In the genomic region with DNA sequence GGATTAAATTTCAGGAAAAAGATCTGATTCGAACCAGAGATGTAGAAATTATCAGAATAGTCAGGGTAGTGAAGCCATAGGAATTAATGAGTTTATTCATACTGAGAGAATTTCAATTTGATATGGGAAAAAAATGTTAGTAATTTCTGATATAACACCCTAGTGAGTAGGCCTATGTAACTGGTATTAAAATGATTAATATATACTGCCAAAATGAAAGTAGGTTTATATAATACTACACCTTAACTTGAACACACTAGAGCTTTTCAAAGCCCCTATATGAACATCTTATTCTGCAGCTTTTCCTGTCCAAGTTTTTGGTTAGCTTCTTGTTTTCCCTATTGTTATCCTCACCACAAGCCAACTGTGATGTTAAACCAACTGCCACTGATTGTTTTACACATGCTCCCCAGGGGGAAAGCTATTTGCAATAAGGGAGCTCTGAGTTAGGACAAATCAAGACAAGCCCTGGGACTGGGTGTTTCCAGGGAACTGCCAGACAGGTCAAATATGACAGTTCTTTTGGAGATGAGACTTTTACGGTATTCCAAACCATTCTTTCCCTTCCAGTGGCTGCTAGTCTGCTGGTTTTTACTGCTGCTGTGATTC, we compare ENCODE assay signal across 15 cellular contexts. TPM values are rescaled to one million over a fixed set of nuclear protein-coding genes. Genes with fewer than 3 reads are reported as not detected.
DNase-seq lines count a peak whose midpoint lies in the region; ATAC-seq, FAIRE-seq and TF ChIP-seq lines count a peak whose summit lies in the region.
"Had no signal": no experiment of that assay in that cellular context is flagged by ENCODE, and none has a peak within 500 bp of the region (broad histone marks: within the 10 kb centered on the region; RNA-seq: fewer than 3 reads in every experiment).

No MANE protein-coding gene starts in this region.

- POLR2A ChIA-PET in H1 (lab: Charles Lee; ENCODE audit: partially characterized antibody) = interaction anchor here (0.6 to 1.9 kb wide), 4 partner anchors 42 to 195 kb away, joined by 3 to 5 read pairs (median 4); a partner anchor contains a TSS

- H3K9ac ChIP-seq in H1 (replicated peaks in 1 of 4; ENCODE audit: extremely low read depth in 1 of 4, low read depth in 3 of 4, low read length in 3 of 4) = no peak overlapping the region

- peaks cover 16% of the 10 kb centered on the region for H3K36me3 Mint-ChIP-seq in osteocyte (ENCODE audit: unreplicated experiment)

- H3K23ac ChIP-seq in H1 (ENCODE audit: insufficient read length) = no peak overlapping the region

- TF ChIP-seq POLR2A in H1 (IDR thresholded peaks at IDR 0.05; ENCODE audit: control extremely low read depth in 1 of 2, low read depth in 2 of 2, low read length in 2 of 2) = no peak

- no peak overlapping the region for H3K4me3 Mint-ChIP-seq in osteocyte (ENCODE audit: unreplicated experiment)
- H3K4me3 Mint-ChIP-seq: neural crest cell had no signal

- H3K79me1 ChIP-seq in H1 (ENCODE audit: low read depth, low read length) = no peaks in the 10 kb centered on the region

- H2AK5ac ChIP-seq in H1 (ENCODE audit: low read depth, low read length) = no peak overlapping the region

- FAIRE-seq in GM18507 (lab: Jason Lieb, UNC) = peak; percentile 9
- FAIRE-seq in H1 (lab: Jason Lieb, UNC) = peak; percentile 90

- peak in 1 of 2 experiments; percentile 71; a peak in 1 of 3 replicates for TF ChIP-seq EP300 in H1 (IDR thresholded peaks at IDR 0.05; ENCODE audit: borderline replicate concordance in 1 of 2, low read depth in 2 of 2, low read length in 2 of 2)

- H3K27me3 ChIP-seq in H1 (replicated peaks in 1 of 4; ENCODE audit: control insufficient read depth in 3 of 4, extremely low read depth in 1 of 4, insufficient read depth in 3 of 4, low read length in 3 of 4) (no peaks in the 10 kb centered on the region), BE2C (no peaks in the 10 kb centered on the region)
- H3K27me3 ChIP-seq: gastroesophageal sphincter, tibial artery had no signal

- no peak for TF ChIP-seq RAD21 in H1 (IDR thresholded peaks at IDR 0.05 in 1 of 2, conservative IDR thresholded peaks at IDR 0.05 in 1 of 2; ENCODE audit: low read depth in 2 of 2, low read length in 2 of 2)

- no peaks in the 10 kb centered on the region for H3K27me3 Mint-ChIP-seq in osteocyte (ENCODE audit: unreplicated experiment)

- peaks cover 19% of the 10 kb centered on the region for H3K4me1 Mint-ChIP-seq in osteocyte (ENCODE audit: unreplicated experiment)
- H3K4me1 Mint-ChIP-seq: neural crest cell had no signal

- CTCF ChIA-PET in H1 (lab: Charles Lee; ENCODE audit: partially characterized antibody) = interaction anchor here (0.9 kb wide), 1 partner anchor 13 kb away, joined by 3 read pairs; no protein-coding TSS in a partner anchor

- ATAC-seq in Right ventricle myocardium superior (ENCODE audit: poor library complexity) = no peak
- ATAC-seq: gastroesophageal sphincter, left ventricle myocardium superior had no signal

- no peak overlapping the region for H3K14ac ChIP-seq in H1 (ENCODE audit: insufficient read length)

- H3K36me3 ChIP-seq in H1 (ENCODE audit: control insufficient read depth in 2 of 4, insufficient read depth in 4 of 4, low read length in 3 of 4) (peaks cover 0 to 12% (median 0%) of the 10 kb centered on the region in 4 experiments; a peak in 1 of 8 replicates), BE2C (peaks cover 22% of the 10 kb centered on the region)
- H3K36me3 ChIP-seq: gastroesophageal sphincter, tibial artery had no signal

- peak overlapping the region; percentile 40 for H4K5ac ChIP-seq in H1 (ENCODE audit: insufficient read length, low read depth, low read length)

- no peaks in the 10 kb centered on the region for H3K9me3 Mint-ChIP-seq in osteocyte (ENCODE audit: unreplicated experiment)

- peaks cover 0 to 11% of the 10 kb centered on the region in 2 experiments; a peak in 2 of 4 replicates for H3K79me2 ChIP-seq in H1 (ENCODE audit: control insufficient read depth in 1 of 2, insufficient read depth in 2 of 2, low read length in 2 of 2)

- no peaks in the 10 kb centered on the region for H3K23me2 ChIP-seq in H1 (ENCODE audit: low read depth, low read length)

- no peak overlapping the region for H2BK5ac ChIP-seq in H1 (ENCODE audit: low read depth, low read length)

- peak overlapping the region in 3 of 4 experiments; percentile 4 to 39 (median 10); a peak in 3 of 8 replicates for H3K4me3 ChIP-seq in H1 (ENCODE audit: extremely low read depth in 1 of 4, insufficient read depth in 2 of 4, low read depth in 3 of 4, low read length in 4 of 4)
- H3K4me3 ChIP-seq in BE2C (ENCODE audit: low read depth, low read length) = no peak overlapping the region
- H3K4me3 ChIP-seq: gastroesophageal sphincter, skin epidermis, tibial artery had no signal

- no peak overlapping the region for H4K91ac ChIP-seq in H1 (replicated peaks; ENCODE audit: insufficient read length, low read length)

- no peak overlapping the region for H2AFZ ChIP-seq in H1 (ENCODE audit: low read length)

- peak overlapping the region; percentile 45 to 63; a peak in 3 of 4 replicates for H3K4me2 ChIP-seq in H1 (ENCODE audit: insufficient read depth in 1 of 2, low read depth in 2 of 2, low read length in 2 of 2)

- H3K4me1 ChIP-seq in H1 (replicated peaks in 1 of 4; ENCODE audit: control insufficient read depth in 3 of 4, insufficient read depth in 4 of 4, low read length in 3 of 4) = peaks cover 0 to 16% (median 6%) of the 10 kb centered on the region in 4 experiments; a peak in 6 of 7 replicates
- no peaks in the 10 kb centered on the region; the same call in 1 of the 2 replicates for H3K4me1 ChIP-seq in BE2C
- H3K4me1 ChIP-seq: gastroesophageal sphincter had no signal

- intact Hi-C loops in Right ventricle myocardium superior (cut with DNase I) = no loop called here

- WGBS in H1 (ENCODE audit: extremely low coverage in 1 of 2, insufficient coverage in 1 of 2, insufficient read length in 1 of 2, insufficient replicate concordance in 2 of 2, low coverage in 1 of 2, low lambda C conversion rate in 2 of 2, missing lambda C conversion rate in 1 of 2), 2 experiments = 79% methylated on average over 2 of the region's 2 CpGs; no CpG with 5 or more reads in 1 of the 2 experiments

- TF ChIP-seq CTCF in H1 (IDR thresholded peaks at IDR 0.05; ENCODE audit: control extremely low read depth in 1 of 3, insufficient read depth in 1 of 3, low read depth in 1 of 3, low read length in 3 of 3) (no peak), osteocyte (IDR thresholded peaks at IDR 0.05) (no peak), BE2C (IDR thresholded peaks at IDR 0.05; ENCODE audit: low read depth, low read length) (no peak)

- no peaks in the 10 kb centered on the region for H4K20me1 ChIP-seq in H1 (replicated peaks in 1 of 2; ENCODE audit: control insufficient read depth in 1 of 2, insufficient read depth in 2 of 2, low read length in 2 of 2)

- peak overlapping the region; percentile 15 for H3K27ac Mint-ChIP-seq in osteocyte (ENCODE audit: unreplicated experiment)

- H4K8ac ChIP-seq in H1 (ENCODE audit: extremely low read depth, insufficient read depth, low read length) = no peak overlapping the region

- H3K4ac ChIP-seq in H1 (replicated peaks; ENCODE audit: insufficient read length, low read depth, low read length) = no peak overlapping the region

- H3K9me3 ChIP-seq in H1 (ENCODE audit: insufficient read depth in 2 of 2, low read depth in 1 of 2, low read length in 1 of 2) (peaks cover 0 to 10% of the 10 kb centered on the region in 2 experiments; a peak in 1 of 4 replicates), BE2C (no peaks in the 10 kb centered on the region; the same call in 1 of the 2 replicates)
- H3K9me3 ChIP-seq: gastroesophageal sphincter, tibial artery had no signal

- H3K56ac ChIP-seq in H1 (replicated peaks; ENCODE audit: insufficient read length, low read depth, low read length) = no peak overlapping the region

- no peak overlapping the region for H2BK120ac ChIP-seq in H1 (replicated peaks; ENCODE audit: low read depth, low read length)

- no peak overlapping the region for H2BK15ac ChIP-seq in H1 (ENCODE audit: low read length)

- no peak for DNase-seq in GM18507 (ENCODE audit: extremely low spot score, insufficient read length, low read depth)
- DNase-seq in M059J (ENCODE audit: low read depth) = peak; percentile 48
- peak in 1 of 2 experiments; percentile 19 for DNase-seq in H1 (ENCODE audit: low read depth in 1 of 2, low spot score in 2 of 2)
- no peak for DNase-seq in osteocyte (ENCODE audit: extremely low spot score, unreplicated experiment)
- DNase-seq in stimulated activated naive CD4-positive, alpha-beta T cell treated with Interleukin-2 at 50 U/mL for 16 hours (lab: John Stamatoyannopoulos, UW) = no peak
- no peak for DNase-seq in Right ventricle myocardium superior
- no peak for DNase-seq in BE2C
- DNase-seq: COR-L47, left ventricle myocardium superior, NCI-H1092 treated with DMSO at 0.1 percent for 48 hours, NCI-H446 treated with DMSO at 0.1 percent for 48 hours, tibial artery had no signal

- no peak overlapping the region for H3K27ac ChIP-seq in H1 (ENCODE audit: low read depth, low read length)
- H3K27ac ChIP-seq: gastroesophageal sphincter, skin epidermis, tibial artery had no signal

- no peak overlapping the region for H3K18ac ChIP-seq in H1 (ENCODE audit: extremely low read depth, low read length)

- no peak overlapping the region for H2BK20ac ChIP-seq in H1 (ENCODE audit: low read length)

- no peak overlapping the region for H2BK12ac ChIP-seq in H1 (ENCODE audit: low read depth, low read length)

TF ChIP-seq in H1, 55 proteins besides CTCF, POLR2A, EP300 and RAD21 (continues in another document):
- TF ChIP-seq HDAC2 (IDR thresholded peaks at IDR 0.05; ENCODE audit: borderline replicate concordance in 1 of 2, low read depth in 2 of 2, low read length in 2 of 2) (peak in 1 of 2 experiments; percentile 81; a peak in 1 of 4 replicates), SAP30 (IDR thresholded peaks at IDR 0.05; ENCODE audit: insufficient read depth, insufficient replicate concordance, low read length) (no peak), MAFK (IDR thresholded peaks at IDR 0.05; ENCODE audit: low read depth, low read length) (no peak), RBBP5 (IDR thresholded peaks at IDR 0.05; ENCODE audit: borderline replicate concordance, low read depth, low read length) (no peak), YY1 (IDR thresholded peaks at IDR 0.05; ENCODE audit: low read depth, low read length) (no peak)

RNA-seq across cellular contexts. Expression of a gene that starts 45.3 kb away (rescaled TPM):
- 36.4 and 48.6 TPM in 2 replicates for total RNA-seq in M059J (2014; rRNA removed; shearing (Covaris generic))
- 25.2 and 26.0 TPM in 2 replicates for total RNA-seq in H1 (2021; fragmentation: NEBNext Ultra II Directional; extraction: Animal tissue kit (Norgen Biotek cat#: 25700))
- 9.1 and 14.6 TPM in 2 replicates for polyA plus RNA-seq in H1 (2011; rRNA removed)
- polyA plus RNA-seq in H1 (2011; cell fraction: cytosol; rRNA removed) = 12.2 TPM
- polyA plus RNA-seq in H1 (2011; cell fraction: nucleus; rRNA removed) = 18.0 TPM
- polyA plus RNA-seq in H1 (2012, experiment 1 of 2) = 8.1 to 15.4 TPM (median 11.1 TPM) in 4 replicates
- polyA plus RNA-seq in H1 (2012, experiment 2 of 2) = 0.88 TPM
- 12.3 TPM for polyA plus RNA-seq in H1 (2013, experiment 1 of 2)
- polyA plus RNA-seq in H1 (2013, experiment 2 of 2) = 11.1 TPM
- polyA minus RNA-seq in H1 (2011; rRNA and poly(A)+ RNA removed) = 87.4 and 110 TPM in 2 replicates
- polyA minus RNA-seq in H1 (2011; cell fraction: cytosol; rRNA and poly(A)+ RNA removed) = 18.9 TPM
- polyA minus RNA-seq in H1 (2011; cell fraction: nucleus; rRNA and poly(A)+ RNA removed) = 82.0 TPM
- total RNA-seq in osteocyte = 49.4 and 51.9 TPM in 2 replicates
- total RNA-seq in Right ventricle myocardium superior = 16.9 TPM
- 25.5 TPM for polyA plus RNA-seq in BE2C (2012; ENCODE audit: insufficient read depth, insufficient read length, low read depth)
